ENCODE assay signal across 14 cellular contexts in genomic region chr17:19302791-19303233, GRCh38. TPM values are rescaled to one million over a fixed set of nuclear protein-coding genes. Genes with fewer than 3 reads are reported as not detected.
DNase-seq lines count a peak whose midpoint lies in the region; ATAC-seq and TF ChIP-seq lines count a peak whose summit lies in the region.
"Had no signal": no experiment of that assay in that cellular context is flagged by ENCODE, and none has a peak within 500 bp of the region (broad histone marks: within the 10 kb centered on the region; RNA-seq: fewer than 3 reads in every experiment).

No MANE protein-coding gene starts in this region.

- H3K36me3 Mint-ChIP-seq in memory B cell = no peaks in the 10 kb centered on the region

- H3K9ac ChIP-seq in MM.1S (ENCODE audit: low read length) = no peak overlapping the region

- no peak overlapping the region for H2AFZ ChIP-seq in MM.1S (ENCODE audit: low read length)

- peak overlapping the region; percentile 82 for H3K27ac Mint-ChIP-seq in memory B cell

- H3K9me3 ChIP-seq in MM.1S (replicated peaks; ENCODE audit: insufficient read depth, low read length) = no peaks in the 10 kb centered on the region
- H3K9me3 ChIP-seq: SJSA1, suprapubic skin had no signal

- H3K4me3 ChIP-seq in MM.1S (ENCODE audit: low read length) = no peak overlapping the region
- H3K4me3 ChIP-seq: SJSA1, suprapubic skin had no signal

- no peak for DNase-seq in MM.1S
- DNase-seq in caudate nucleus (lab: John Stamatoyannopoulos, UW) = no peak
- DNase-seq in memory B cell (ENCODE audit: low spot score in 2 of 2) = no peak
- DNase-seq in stimulated activated CD4-positive, alpha-beta T cell treated with anti-CD3 and anti-CD28 coated beads, Interleukin-4, amount 100 ng/mL, for 24 hours = no peak
- no peak for DNase-seq in KG1 (lab: John Stamatoyannopoulos, UW)
- DNase-seq: effector memory CD4-positive, alpha-beta T cell; NCI-H1105 treated with DMSO at 0.1 percent for 48 hours; NCI-H524 treated with DMSO at 0.1 percent for 48 hours had no signal

- peaks cover 57% of the 10 kb centered on the region for H3K4me1 ChIP-seq in MM.1S (ENCODE audit: low read length)

- peak overlapping the region; percentile 38; the same call in 1 of the 2 replicates for H3K27ac ChIP-seq in MM.1S (ENCODE audit: low read length)
- H3K27ac ChIP-seq in caudate nucleus (ENCODE audit: low read depth, low read length) = peak overlapping the region; percentile 13
- H3K27ac ChIP-seq in temporal lobe (ENCODE audit: low read depth, low read length) = peak overlapping the region; percentile 58
- H3K27ac ChIP-seq: SJSA1, suprapubic skin had no signal

- H3K27me3 ChIP-seq in MM.1S (replicated peaks; ENCODE audit: insufficient read depth, low read length) = no peaks in the 10 kb centered on the region
- H3K27me3 ChIP-seq: SJSA1, suprapubic skin had no signal

- H3K4me3 Mint-ChIP-seq in memory B cell = peak overlapping the region; percentile 21

- H3K36me3 ChIP-seq in MM.1S (replicated peaks; ENCODE audit: insufficient read depth, low read length) = no peaks in the 10 kb centered on the region

- peaks cover 13% of the 10 kb centered on the region for H3K79me2 ChIP-seq in MM.1S (ENCODE audit: low read length)

- H3K27me3 Mint-ChIP-seq in memory B cell = no peaks in the 10 kb centered on the region

- H3K9me2 ChIP-seq in MM.1S (replicated peaks; ENCODE audit: insufficient read depth, low read length) = no peaks in the 10 kb centered on the region

- H3K4me2 ChIP-seq in MM.1S (ENCODE audit: low read depth, low read length) = peak overlapping the region; percentile 17; the same call in 1 of the 2 replicates

- ATAC-seq in memory B cell (ENCODE audit: low read depth) (peak; percentile 53), GM18867 (IDR thresholded peaks at IDR 0.05; ENCODE audit: unreplicated experiment) (no peak), HG03469 (IDR thresholded peaks at IDR 0.05; ENCODE audit: unreplicated experiment) (no peak)
- ATAC-seq: left lobe of liver had no signal

- H3K4me1 Mint-ChIP-seq in memory B cell = peaks cover 42% of the 10 kb centered on the region

- H3K9me3 Mint-ChIP-seq in memory B cell = no peaks in the 10 kb centered on the region

- H3F3A ChIP-seq in MM.1S (ENCODE audit: insufficient read depth, low read length) = peaks cover 40% of the 10 kb centered on the region

- no peaks in the 10 kb centered on the region for H4K20me1 ChIP-seq in MM.1S (ENCODE audit: insufficient read depth, low read length)

- TF ChIP-seq CTCF in MM.1S (IDR thresholded peaks at IDR 0.05; ENCODE audit: low read length) = no peak

RNA-seq across cellular contexts. Expression of gene B9D1, which starts 59.7 kb away (rescaled TPM):
- total RNA-seq in temporal lobe = 7.9 TPM
